ENCODE assay signal across 8 cellular contexts in genomic region chr9:4375424-4376195, GRCh38.
DNase-seq lines count a peak whose midpoint lies in the region; ATAC-seq and TF ChIP-seq lines count a peak whose summit lies in the region.

No MANE protein-coding gene starts in this region.

- no peak overlapping the region for H3K4me3 Mint-ChIP-seq in chondrocyte (ENCODE audit: unreplicated experiment)

- H3K27ac Mint-ChIP-seq in chondrocyte (ENCODE audit: unreplicated experiment) = no peak overlapping the region

- peaks cover 8% of the 10 kb centered on the region for H3K4me1 Mint-ChIP-seq in chondrocyte (ENCODE audit: low read depth)

- no peaks in the 10 kb centered on the region for H3K36me3 Mint-ChIP-seq in chondrocyte (ENCODE audit: low read depth)

- TF ChIP-seq CTCF in chondrocyte (IDR thresholded peaks at IDR 0.05) = peak; percentile 87

- H3K9me3 Mint-ChIP-seq in chondrocyte (ENCODE audit: low read depth) = no peaks in the 10 kb centered on the region

- ATAC-seq in GM21367 (IDR thresholded peaks at IDR 0.05; ENCODE audit: unreplicated experiment) (no peak), HG02610 (IDR thresholded peaks at IDR 0.05; ENCODE audit: unreplicated experiment) (no peak)

- DNase-seq in GM04504 (ENCODE audit: low read depth) (peak; percentile 72), NCI-H2196 treated with DMSO at 0.1 percent for 48 hours (lab: John Stamatoyannopoulos, UW; ENCODE audit: unreplicated experiment) (peak; percentile 15), chondrocyte (ENCODE audit: low spot score) (no peak), middle frontal gyrus (ENCODE audit: extremely low spot score, low spot score) (peak; percentile 25), activated gamma-delta T cell treated with Interleukin-2 at 50 U/mL for 16 hours (no peak), GM19238 (ENCODE audit: insufficient read length, low spot score) (no peak)

- peaks cover 2% of the 10 kb centered on the region for H3K27me3 Mint-ChIP-seq in chondrocyte (ENCODE audit: low read depth)

Comparison
In these comparisons a context has a peak if more than half of its experiments do, and no peak if none do; other contexts are left out.
1. DNase-seq: peak in GM04504 (single experiment), NCI-H2196 treated with DMSO at 0.1 percent for 48 hours (single experiment) and middle frontal gyrus (single experiment); none in chondrocyte (single experiment), activated gamma-delta T cell treated with Interleukin-2 at 50 U/mL for 16 hours (single experiment) and GM19238 (single experiment).